9 cellular contexts compared by ENCODE assay signal in the genomic region with DNA sequence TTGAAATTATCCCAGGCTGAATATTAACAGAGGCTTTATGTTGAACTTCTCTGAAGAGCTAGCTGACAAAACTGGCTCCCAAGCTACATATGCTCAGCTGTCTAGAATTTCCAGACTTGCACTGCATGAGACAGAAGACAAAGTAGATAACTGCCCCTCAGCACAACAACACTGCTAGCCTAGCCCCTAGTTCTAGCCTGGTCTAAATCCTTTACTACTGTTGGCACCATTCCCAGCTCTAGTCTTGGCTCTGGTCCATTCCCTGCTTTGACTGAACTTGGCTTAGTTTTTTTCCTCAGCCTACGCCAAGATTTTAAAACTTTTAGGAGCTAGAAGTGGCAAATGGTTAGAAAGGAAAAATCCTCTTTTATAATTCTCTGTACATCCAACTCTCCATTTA. TPM values are rescaled to one million over a fixed set of nuclear protein-coding genes. Genes with fewer than 3 reads are reported as not detected.
DNase-seq lines count a peak whose midpoint lies in the region; ATAC-seq and TF ChIP-seq lines count a peak whose summit lies in the region.
"Had no signal": no experiment of that assay in that cellular context is flagged by ENCODE, and none has a peak within 500 bp of the region (broad histone marks: within the 10 kb centered on the region; RNA-seq: fewer than 3 reads in every experiment).

No MANE protein-coding gene starts in this region.

- peaks cover 5% of the 10 kb centered on the region for H3K4me1 Mint-ChIP-seq in activated T-helper 17 cell treated with anti-CD3 and anti-CD28 coated beads, Interleukin-2, amount 50 U/mL, for 72 hours

- H3K36me3 Mint-ChIP-seq in activated T-helper 17 cell treated with anti-CD3 and anti-CD28 coated beads, Interleukin-2, amount 50 U/mL, for 72 hours (ENCODE audit: low read depth) = no peaks in the 10 kb centered on the region

- DNase-seq in ELR (ENCODE audit: low read depth) (peak; percentile 50), OCI-M1 (lab: John Stamatoyannopoulos, UW) (peak; percentile 11), fibroblast of villous mesenchyme (ENCODE audit: low read depth) (peak; percentile 66), skeletal muscle cell (ENCODE audit: low read depth) (peak; percentile 53), cerebellum (ENCODE audit: low spot score) (no peak)
- DNase-seq: activated CD8-positive, alpha-beta memory T cell treated with anti-CD3 and anti-CD28 coated beads, Interleukin-2, amount 50 U/mL, for 4 hours had no signal

- ATAC-seq in activated T-helper 17 cell treated with anti-CD3 and anti-CD28 coated beads, Interleukin-2, amount 50 U/mL, for 72 hours (replicated peaks) = no peak
- ATAC-seq in HG02678 (IDR thresholded peaks at IDR 0.05; ENCODE audit: unreplicated experiment) = no peak
- ATAC-seq in GM18909 (IDR thresholded peaks at IDR 0.05; ENCODE audit: poor library complexity, unreplicated experiment) = no peak

- H3K4me3 ChIP-seq in fibroblast of villous mesenchyme (ENCODE audit: low read depth, low read length) (no peak overlapping the region), skeletal muscle cell (ENCODE audit: low read depth, low read length) (no peak overlapping the region)

- no peak for TF ChIP-seq CTCF in fibroblast of villous mesenchyme (IDR thresholded peaks at IDR 0.05; ENCODE audit: insufficient read depth, low read depth, low read length)

- H3K27me3 Mint-ChIP-seq in activated T-helper 17 cell treated with anti-CD3 and anti-CD28 coated beads, Interleukin-2, amount 50 U/mL, for 72 hours = no peaks in the 10 kb centered on the region

- H3K9me3 Mint-ChIP-seq in activated T-helper 17 cell treated with anti-CD3 and anti-CD28 coated beads, Interleukin-2, amount 50 U/mL, for 72 hours = no peaks in the 10 kb centered on the region

- H3K27ac Mint-ChIP-seq in activated T-helper 17 cell treated with anti-CD3 and anti-CD28 coated beads, Interleukin-2, amount 50 U/mL, for 72 hours = no peak overlapping the region

- H3K4me3 Mint-ChIP-seq in activated T-helper 17 cell treated with anti-CD3 and anti-CD28 coated beads, Interleukin-2, amount 50 U/mL, for 72 hours = no peak overlapping the region

RNA-seq across cellular contexts. Expression of a gene that starts 7.6 kb away (rescaled TPM):
- 9.0 and 13.0 TPM in 2 replicates for total RNA-seq in fibroblast of villous mesenchyme
- under 1 TPM; 0.22 to 0.95 TPM for total RNA-seq in activated T-helper 17 cell treated with anti-CD3 and anti-CD28 coated beads, Interleukin-2, amount 50 U/mL, for 72 hours
- total RNA-seq in cerebellum = 43.2 TPM

RNA-seq across cellular contexts. Expression of a gene that starts 57.9 kb away (rescaled TPM):
- total RNA-seq in fibroblast of villous mesenchyme (26.1 and 43.2 TPM in 2 replicates), cerebellum (28.4 TPM)
- 10 to 100 TPM; 21.2 to 25.8 TPM for total RNA-seq in activated T-helper 17 cell treated with anti-CD3 and anti-CD28 coated beads, Interleukin-2, amount 50 U/mL, for 72 hours
